15 cellular contexts compared by ENCODE assay signal in genomic region chr9:89621676-89622075, GRCh38. TPM values are rescaled to one million over a fixed set of nuclear protein-coding genes. Genes with fewer than 3 reads are reported as not detected.
DNase-seq lines count a peak whose midpoint lies in the region; ATAC-seq and TF ChIP-seq lines count a peak whose summit lies in the region.
"Had no signal": no experiment of that assay in that cellular context is flagged by ENCODE, and none has a peak within 500 bp of the region (broad histone marks: within the 10 kb centered on the region; RNA-seq: fewer than 3 reads in every experiment).

No MANE protein-coding gene starts in this region.

- TF ChIP-seq POLR2A in gastroesophageal sphincter (IDR thresholded peaks at IDR 0.05) = peak in 1 of 2 donors; percentile 32

- H3K9ac ChIP-seq in MM.1S (ENCODE audit: low read length) = no peak overlapping the region

- POLR2A ChIA-PET in CD4-positive, alpha-beta memory T cell (lab: Charles Lee; ENCODE audit: partially characterized antibody) = no interaction called here

- no peaks in the 10 kb centered on the region for H4K20me1 ChIP-seq in MM.1S (ENCODE audit: insufficient read depth, low read length)

- no peak overlapping the region for H3K4me3 Mint-ChIP-seq in CD4-positive, alpha-beta memory T cell
- H3K4me3 Mint-ChIP-seq: GM23338 had no signal

- intact Hi-C loops in sciatic nerve (cut with DNase I) = no loop called here
- intact Hi-C loops in CD4-positive, alpha-beta memory T cell (cut with micrococcal nuclease) = no loop called here

- DNase-seq in Ammon's horn (ENCODE audit: low spot score) = peak; percentile 48
- DNase-seq in midbrain (lab: John Stamatoyannopoulos, UW) = peak; percentile 36
- no peak for DNase-seq in sciatic nerve (ENCODE audit: low spot score)
- no peak for DNase-seq in MM.1S
- no peak for DNase-seq in CD4-positive, alpha-beta memory T cell
- no peak for DNase-seq in T-helper 9 cell
- DNase-seq: 8988T, DND-41, NCI-H446 treated with DMSO at 0.1 percent for 48 hours, NCI-H748 treated with DMSO at 0.1 percent for 48 hours, OCI-M1 had no signal

- peak in 3 of 4 experiments; percentile 12 to 68 (median 60) for TF ChIP-seq CTCF in gastroesophageal sphincter (IDR thresholded peaks at IDR 0.05)
- no peak for TF ChIP-seq CTCF in MM.1S (IDR thresholded peaks at IDR 0.05; ENCODE audit: low read length)

- no peaks in the 10 kb centered on the region for H3K9me2 ChIP-seq in MM.1S (replicated peaks; ENCODE audit: insufficient read depth, low read length)

- peaks cover 0 to under 1% of the 10 kb centered on the region in 2 donors for H3K27me3 Mint-ChIP-seq in CD4-positive, alpha-beta memory T cell

- CTCF ChIA-PET in CD4-positive, alpha-beta memory T cell (lab: Charles Lee; ENCODE audit: partially characterized antibody) = interaction anchor here (1.1 kb wide), 1 partner anchor 28 kb away, joined by 4 read pairs; no protein-coding TSS in a partner anchor

- H3K36me3 Mint-ChIP-seq in CD4-positive, alpha-beta memory T cell = no peaks in the 10 kb centered on the region

- 19 to 53% methylated on average over 2 of the region's 4 CpGs for WGBS in gastroesophageal sphincter (ENCODE audit: low coverage in 1 of 2), 2 donors

- H3K9me3 ChIP-seq in gastroesophageal sphincter = no peaks in the 10 kb centered on the region
- no peaks in the 10 kb centered on the region for H3K9me3 ChIP-seq in MM.1S (replicated peaks; ENCODE audit: insufficient read depth, low read length)
- no peaks in the 10 kb centered on the region for H3K9me3 ChIP-seq in CD4-positive, alpha-beta memory T cell (ENCODE audit: control insufficient read depth in 1 of 2, low read length in 2 of 2)

- no peak overlapping the region for H3K27ac Mint-ChIP-seq in CD4-positive, alpha-beta memory T cell
- H3K27ac Mint-ChIP-seq: GM23338 had no signal

- H2AFZ ChIP-seq in MM.1S (ENCODE audit: low read length) = no peak overlapping the region
- H2AFZ ChIP-seq: GM23338 had no signal

- H3K4me3 ChIP-seq in gastroesophageal sphincter (no peak overlapping the region), MM.1S (ENCODE audit: low read length) (no peak overlapping the region)
- H3K4me3 ChIP-seq in CD4-positive, alpha-beta memory T cell (ENCODE audit: low read length in 2 of 2) = no peak overlapping the region
- H3K4me3 ChIP-seq: GM23338 had no signal

- H3K27ac ChIP-seq in gastroesophageal sphincter (peak overlapping the region; percentile 84 to 95 (median 92)), MM.1S (ENCODE audit: low read length) (no peak overlapping the region)
- no peak overlapping the region for H3K27ac ChIP-seq in CD4-positive, alpha-beta memory T cell (ENCODE audit: low read depth, low read length)

- H3K4me1 Mint-ChIP-seq in CD4-positive, alpha-beta memory T cell = no peaks in the 10 kb centered on the region

- H3K36me3 ChIP-seq in gastroesophageal sphincter (no peaks in the 10 kb centered on the region), MM.1S (replicated peaks; ENCODE audit: insufficient read depth, low read length) (no peaks in the 10 kb centered on the region)
- H3K36me3 ChIP-seq in CD4-positive, alpha-beta memory T cell (ENCODE audit: insufficient read depth, low read length) = no peaks in the 10 kb centered on the region

- peak; percentile 88 for TF ChIP-seq EP300 in gastroesophageal sphincter (IDR thresholded peaks at IDR 0.05)

- H3K4me2 ChIP-seq in MM.1S (ENCODE audit: low read depth, low read length) = no peak overlapping the region
- H3K4me2 ChIP-seq: GM23338 had no signal

- ATAC-seq in gastroesophageal sphincter (peak; percentile 78), sciatic nerve (peak; percentile 14), HG03439 (IDR thresholded peaks at IDR 0.05; ENCODE audit: unreplicated experiment) (no peak)
- ATAC-seq: GM23338, HCT116 had no signal

- H3F3A ChIP-seq in MM.1S (ENCODE audit: insufficient read depth, low read length) = no peaks in the 10 kb centered on the region

- no peaks in the 10 kb centered on the region for H3K27me3 ChIP-seq in gastroesophageal sphincter
- H3K27me3 ChIP-seq in MM.1S (replicated peaks; ENCODE audit: insufficient read depth, low read length) = no peaks in the 10 kb centered on the region; the same call in 1 of the 2 replicates
- no peaks in the 10 kb centered on the region for H3K27me3 ChIP-seq in CD4-positive, alpha-beta memory T cell (ENCODE audit: insufficient read depth, low read length)

- H3K9me3 Mint-ChIP-seq in CD4-positive, alpha-beta memory T cell = no peaks in the 10 kb centered on the region
- H3K9me3 Mint-ChIP-seq: GM23338 had no signal

- no peaks in the 10 kb centered on the region for H3K79me2 ChIP-seq in MM.1S (ENCODE audit: low read length)

- H3K4me1 ChIP-seq in gastroesophageal sphincter (peaks cover 18 to 96% (median 21%) of the 10 kb centered on the region in 3 donors), MM.1S (ENCODE audit: low read length) (no peaks in the 10 kb centered on the region)
- H3K4me1 ChIP-seq in CD4-positive, alpha-beta memory T cell (ENCODE audit: insufficient read depth, low read length) = no peaks in the 10 kb centered on the region

RNA-seq across cellular contexts. Expression of gene GADD45G, which starts 16.9 kb away (rescaled TPM):
- total RNA-seq in gastroesophageal sphincter (100 to 1,000 TPM in 1 of 4 donors, 10 to 100 TPM in 3; 63.5 to 150 (median 91.8) TPM), sciatic nerve (3.5 TPM)
- 1 to 10 TPM; 2.4 to 2.9 TPM for total RNA-seq in CD4-positive, alpha-beta memory T cell
- polyA plus RNA-seq in CD4-positive, alpha-beta memory T cell = under 1 TPM in 1 of 2 donors, not detected in 1; 0.96 TPM

Comparison
In these comparisons a context has a peak if more than half of its experiments do, and no peak if none do; other contexts are left out.
1. DNase-seq: peak in Ammon's horn (single experiment) and midbrain (single experiment); none in sciatic nerve (single experiment), MM.1S (single experiment), CD4-positive, alpha-beta memory T cell (0 of 5) and T-helper 9 cell (single experiment).
2. H3K27ac ChIP-seq: peak in gastroesophageal sphincter (4 of 4); none in MM.1S (single experiment) and CD4-positive, alpha-beta memory T cell (single experiment).
3. RNA of gene GADD45G, which starts 16.9 kb away (total RNA-seq): 63.5 to 150 TPM in gastroesophageal sphincter; 3.5 TPM in sciatic nerve (single experiment) and 2.4 to 2.9 TPM in CD4-positive, alpha-beta memory T cell; every median in the first group is over 10 times any median in the second.